In the genomic region with DNA sequence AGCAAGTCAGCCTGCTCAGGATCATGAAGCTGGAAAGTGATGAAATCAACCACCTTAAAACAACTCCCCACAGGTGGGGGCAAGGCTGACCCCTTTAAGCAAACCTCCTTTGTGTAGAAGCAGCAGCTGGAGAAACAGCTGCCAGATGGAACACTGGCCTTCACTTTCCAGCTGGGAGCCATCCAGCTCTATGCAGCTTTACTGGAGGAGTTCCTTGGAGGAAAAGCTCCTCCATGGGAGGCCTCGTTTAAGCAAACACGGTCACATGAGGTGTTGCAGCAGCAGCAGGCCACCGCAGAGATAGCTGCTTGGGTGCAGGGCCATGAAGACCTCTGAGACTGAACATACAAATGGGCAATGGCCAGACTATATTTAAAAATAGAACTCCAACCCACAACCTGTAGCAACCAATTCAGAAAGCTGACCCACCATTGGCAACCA, we compare ENCODE assay signal across 12 cellular contexts. TPM values are rescaled to one million over a fixed set of nuclear protein-coding genes. Genes with fewer than 3 reads are reported as not detected.
DNase-seq lines count a peak whose midpoint lies in the region; ATAC-seq and TF ChIP-seq lines count a peak whose summit lies in the region.
"Had no signal": no experiment of that assay in that cellular context is flagged by ENCODE, and none has a peak within 500 bp of the region (broad histone marks: within the 10 kb centered on the region; RNA-seq: fewer than 3 reads in every experiment).

No MANE protein-coding gene starts in this region.

- H3K27ac ChIP-seq in GM23248: no peak overlapping the region
- H3K27ac ChIP-seq in gastrocnemius medialis: peak overlapping the region; percentile 39 to 52 (median 48)

- H3K9me3 Mint-ChIP-seq in WTC11: no peaks in the 10 kb centered on the region
- H3K9me3 Mint-ChIP-seq: activated T-cell treated with anti-CD3 and anti-CD28 coated beads, Interleukin-2, amount 50 U/mL, for 24 hours had no signal

- H3K9ac ChIP-seq in GM23248: no peak overlapping the region

- ATAC-seq in WTC11: peak; percentile 24
- peak; percentile 24 to 82 for ATAC-seq in left cardiac atrium
- ATAC-seq in gastrocnemius medialis: peak; percentile 44 to 55
- ATAC-seq: naive thymus-derived CD4-positive, alpha-beta T cell had no signal

- peaks cover 3% of the 10 kb centered on the region for H3K27me3 Mint-ChIP-seq in WTC11 (ENCODE audit: low read depth)

- H3K4me1 ChIP-seq in GM23248 (ENCODE audit: insufficient read depth) (peaks cover 19% of the 10 kb centered on the region), gastrocnemius medialis (peaks cover 6 to 12% of the 10 kb centered on the region in 2 donors)

- H3K27me3 ChIP-seq in GM23248 (replicated peaks; ENCODE audit: insufficient read depth): no peaks in the 10 kb centered on the region
- no peaks in the 10 kb centered on the region for H3K27me3 ChIP-seq in gastrocnemius medialis

- intact Hi-C loops in left cardiac atrium (cut with DNase I) (no loop called here), gastrocnemius medialis (cut with DNase I; ENCODE audit: low total_unique reads) (no loop called here)

- no peaks in the 10 kb centered on the region for H3K9me3 ChIP-seq in GM23248 (ENCODE audit: low read depth)
- H3K9me3 ChIP-seq in gastrocnemius medialis: no peaks in the 10 kb centered on the region

- no peak overlapping the region for H2AFZ ChIP-seq in GM23248

- no peaks in the 10 kb centered on the region for H3K79me2 ChIP-seq in GM23248 (ENCODE audit: insufficient read depth)

- no peak overlapping the region for H3K4me3 ChIP-seq in GM23248
- H3K4me3 ChIP-seq in gastrocnemius medialis: no peak overlapping the region

- CTCF ChIA-PET in WTC11 (lab: Charles Lee): interaction anchor here (0.5 to 1.9 kb wide), 6 partner anchors 35 to 136 kb away, joined by 3 to 13 read pairs (median 5); no protein-coding TSS in a partner anchor

- TF ChIP-seq CTCF in WTC11 (IDR thresholded peaks at IDR 0.05) (no peak), gastrocnemius medialis (IDR thresholded peaks at IDR 0.05 in 4 of 5, conservative IDR thresholded peaks at IDR 0.05 in 1 of 5) (no peak)

- no peak for TF ChIP-seq POLR2A in gastrocnemius medialis (IDR thresholded peaks at IDR 0.05)

- H3K36me3 ChIP-seq in GM23248 (ENCODE audit: low read depth): no peaks in the 10 kb centered on the region
- H3K36me3 ChIP-seq in gastrocnemius medialis: no peaks in the 10 kb centered on the region

- no peak overlapping the region for H3K4me3 Mint-ChIP-seq in WTC11
- H3K4me3 Mint-ChIP-seq: activated T-cell treated with anti-CD3 and anti-CD28 coated beads, Interleukin-2, amount 50 U/mL, for 24 hours had no signal

- no peaks in the 10 kb centered on the region for H3K9me2 ChIP-seq in GM23248 (ENCODE audit: insufficient read depth)

- 10 to 13% methylated on average over 3 of the region's 3 CpGs for WGBS in GM23248 (ENCODE audit: low coverage in 1 of 2, low lambda C conversion rate in 2 of 2, missing lambda C conversion rate in 2 of 2), 2 experiments

- DNase-seq in GM23248 (peak; percentile 43), WTC11 (ENCODE audit: low spot score) (no peak), left cardiac atrium (peak; percentile 26), gastrocnemius medialis (peak; percentile 59 to 67), globus pallidus (ENCODE audit: low spot score) (no peak), NCI-H2227 treated with DMSO at 0.1 percent for 48 hours (lab: John Stamatoyannopoulos, UW) (no peak), NCI-H510A (lab: John Stamatoyannopoulos, UW) (no peak)
- no peak for DNase-seq in stimulated activated CD4-positive, alpha-beta T cell treated with anti-CD3 and anti-CD28 coated beads, Interleukin-4, amount 100 ng/mL, for 1 hour
- DNase-seq: activated T-cell treated with anti-CD3 and anti-CD28 coated beads, Interleukin-2, amount 50 U/mL, for 24 hours; DMS53; hypothalamus; naive thymus-derived CD4-positive, alpha-beta T cell had no signal

- peaks cover 19% of the 10 kb centered on the region for H3F3A ChIP-seq in GM23248 (ENCODE audit: insufficient read depth)

- no peaks in the 10 kb centered on the region for H3K36me3 Mint-ChIP-seq in WTC11
- H3K36me3 Mint-ChIP-seq: naive thymus-derived CD4-positive, alpha-beta T cell had no signal

- POLR2A ChIA-PET in WTC11 (lab: Charles Lee): interaction anchor here (0.7 kb wide), 1 partner anchor 96 kb away, joined by 3 read pairs; no protein-coding TSS in a partner anchor

- in situ Hi-C loops in GM23248 (cut with MboI): no loop called here
- in situ Hi-C loops in gastrocnemius medialis (cut with MboI; ENCODE audit: low sequenced_read_pairs in 4 of 4): no loop called here

- no peak overlapping the region for H3K27ac Mint-ChIP-seq in WTC11
- H3K27ac Mint-ChIP-seq: activated T-cell treated with anti-CD3 and anti-CD28 coated beads, Interleukin-2, amount 50 U/mL, for 24 hours; naive thymus-derived CD4-positive, alpha-beta T cell had no signal

- peaks cover 40% of the 10 kb centered on the region for H3K4me1 Mint-ChIP-seq in WTC11
- H3K4me1 Mint-ChIP-seq: naive thymus-derived CD4-positive, alpha-beta T cell had no signal

- no peak overlapping the region for H3K4me2 ChIP-seq in GM23248 (ENCODE audit: unreplicated experiment)

- no peaks in the 10 kb centered on the region for H4K20me1 ChIP-seq in GM23248 (ENCODE audit: insufficient read depth)

TF ChIP-seq in WTC11, 78 proteins besides CTCF, POLR2A, EP300 and RAD21 (continues in another document):
- TF ChIP-seq KAT7 (CRISPR knock-in tag; IDR thresholded peaks at IDR 0.05; ENCODE audit: borderline replicate concordance): no peak
- TF ChIP-seq SMAD3 (CRISPR knock-in tag; IDR thresholded peaks at IDR 0.05; ENCODE audit: borderline replicate concordance): no peak
- TF ChIP-seq, protein P1, sequence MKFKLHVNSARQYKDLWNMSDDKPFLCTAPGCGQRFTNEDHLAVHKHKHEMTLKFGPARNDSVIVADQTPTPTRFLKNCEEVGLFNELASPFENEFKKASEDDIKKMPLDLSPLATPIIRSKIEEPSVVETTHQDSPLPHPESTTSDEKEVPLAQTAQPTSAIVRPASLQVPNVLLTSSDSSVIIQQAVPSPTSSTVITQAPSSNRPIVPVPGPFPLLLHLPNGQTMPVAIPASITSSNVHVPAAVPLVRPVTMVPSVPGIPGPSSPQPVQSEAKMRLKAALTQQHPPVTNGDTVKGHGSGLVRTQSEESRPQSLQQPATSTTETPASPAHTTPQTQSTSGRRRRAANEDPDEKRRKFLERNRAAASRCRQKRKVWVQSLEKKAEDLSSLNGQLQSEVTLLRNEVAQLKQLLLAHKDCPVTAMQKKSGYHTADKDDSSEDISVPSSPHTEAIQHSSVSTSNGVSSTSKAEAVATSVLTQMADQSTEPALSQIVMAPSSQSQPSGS (CRISPR knock-in tag; IDR thresholded peaks at IDR 0.05; ENCODE audit: borderline replicate concordance, low read depth): no peak
- no peak for TF ChIP-seq EMX1 (CRISPR knock-in tag; IDR thresholded peaks at IDR 0.05)
- no peak for TF ChIP-seq RELA (CRISPR knock-in tag; IDR thresholded peaks at IDR 0.05; ENCODE audit: borderline replicate concordance)
- no peak for TF ChIP-seq E2F1 (CRISPR knock-in tag; IDR thresholded peaks at IDR 0.05)
- TF ChIP-seq, protein P2, sequence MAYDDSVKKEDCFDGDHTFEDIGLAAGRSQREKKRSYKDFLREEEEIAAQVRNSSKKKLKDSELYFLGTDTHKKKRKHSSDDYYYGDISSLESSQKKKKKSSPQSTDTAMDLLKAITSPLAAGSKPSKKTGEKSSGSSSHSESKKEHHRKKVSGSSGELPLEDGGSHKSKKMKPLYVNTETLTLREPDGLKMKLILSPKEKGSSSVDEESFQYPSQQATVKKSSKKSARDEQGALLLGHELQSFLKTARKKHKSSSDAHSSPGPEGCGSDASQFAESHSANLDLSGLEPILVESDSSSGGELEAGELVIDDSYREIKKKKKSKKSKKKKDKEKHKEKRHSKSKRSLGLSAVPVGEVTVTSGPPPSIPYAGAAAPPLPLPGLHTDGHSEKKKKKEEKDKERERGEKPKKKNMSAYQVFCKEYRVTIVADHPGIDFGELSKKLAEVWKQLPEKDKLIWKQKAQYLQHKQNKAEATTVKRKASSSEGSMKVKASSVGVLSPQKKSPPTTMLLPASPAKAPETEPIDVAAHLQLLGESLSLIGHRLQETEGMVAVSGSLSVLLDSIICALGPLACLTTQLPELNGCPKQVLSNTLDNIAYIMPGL (CRISPR knock-in tag; IDR thresholded peaks at IDR 0.05): no peak
- no peak for TF ChIP-seq FOXK1 (CRISPR knock-in tag; IDR thresholded peaks at IDR 0.05)
- TF ChIP-seq, protein P3, sequence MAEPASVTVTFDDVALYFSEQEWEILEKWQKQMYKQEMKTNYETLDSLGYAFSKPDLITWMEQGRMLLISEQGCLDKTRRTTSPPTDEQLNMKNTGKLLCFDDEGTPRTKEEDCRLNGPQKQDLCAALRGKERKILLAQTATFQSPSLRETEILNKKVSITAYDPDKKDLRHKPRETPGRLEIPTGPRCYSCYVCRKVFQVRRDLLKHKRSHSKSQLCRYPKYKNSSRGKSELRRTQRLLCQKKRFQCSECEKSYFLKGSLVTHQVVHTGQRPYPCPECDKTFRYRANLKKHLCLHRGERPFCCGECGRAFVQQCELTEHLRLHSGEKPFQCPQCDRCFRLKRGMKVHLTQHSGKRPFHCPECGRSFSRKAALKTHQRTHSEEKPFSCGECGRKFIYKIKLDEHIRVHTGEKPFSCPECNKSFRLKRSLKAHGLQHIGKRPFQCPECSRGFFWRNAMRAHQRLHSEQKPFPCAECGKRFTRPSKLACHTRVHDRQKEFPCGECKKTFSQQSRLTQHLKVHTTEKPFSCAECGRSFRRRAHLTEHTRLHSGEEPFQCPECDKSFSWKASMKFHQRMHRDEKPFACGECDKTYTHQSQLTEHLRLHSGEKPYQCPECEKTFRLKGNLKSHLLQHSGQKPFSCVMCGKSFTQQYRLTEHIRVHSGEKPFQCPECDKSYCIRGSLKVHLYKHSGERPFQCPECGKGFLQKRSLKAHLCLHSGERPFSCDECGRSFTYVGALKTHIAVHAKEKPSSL (CRISPR knock-in tag; conservative IDR thresholded peaks at IDR 0.05): no peak
- no peak for TF ChIP-seq TCF7 (CRISPR knock-in tag; IDR thresholded peaks at IDR 0.05; ENCODE audit: low read depth)
- no peak for TF ChIP-seq CREB1 (CRISPR knock-in tag; IDR thresholded peaks at IDR 0.05)
- no peak for TF ChIP-seq FOXJ3 (CRISPR knock-in tag; IDR thresholded peaks at IDR 0.05; ENCODE audit: borderline replicate concordance)

RNA-seq across cellular contexts. Expression of gene DLG5, which starts 13.0 kb away (rescaled TPM):
- 27.4 and 27.9 TPM in 2 replicates for total RNA-seq in GM23248 (2014; rRNA removed; shearing (Covaris generic))
- polyA plus RNA-seq in GM23248 (2016; fragmentation: Nextera tagmentation; extraction: Ambion mirVana): 4.4 and 5.0 TPM in 2 replicates
- total RNA-seq in WTC11 (2021) (58.1 to 65.5 TPM (median 59.1 TPM) in 3 replicates), left cardiac atrium (10 to 100 TPM; 12.0 to 13.6 TPM), gastrocnemius medialis (10 to 100 TPM; 28.6 to 51.2 (median 40.3) TPM)
- polyA plus RNA-seq: naive thymus-derived CD4-positive, alpha-beta T cell had no signal

Comparison
In these comparisons a context has a peak if more than half of its experiments do, and no peak if none do; other contexts are left out.
1. DNase-seq: peak in GM23248 (single experiment), left cardiac atrium (single experiment) and gastrocnemius medialis (2 of 2); none in WTC11 (single experiment), stimulated activated CD4-positive, alpha-beta T cell treated with anti-CD3 and anti-CD28 coated beads, Interleukin-4, amount 100 ng/mL, for 1 hour (single experiment), globus pallidus (single experiment), NCI-H2227 treated with DMSO at 0.1 percent for 48 hours (single experiment) and NCI-H510A (single experiment).
2. Peak in every context shown above with its lines, with median percentiles within 50 percentile points of each other: ATAC-seq.